8 cellular contexts compared by ENCODE assay signal in the genomic region with DNA sequence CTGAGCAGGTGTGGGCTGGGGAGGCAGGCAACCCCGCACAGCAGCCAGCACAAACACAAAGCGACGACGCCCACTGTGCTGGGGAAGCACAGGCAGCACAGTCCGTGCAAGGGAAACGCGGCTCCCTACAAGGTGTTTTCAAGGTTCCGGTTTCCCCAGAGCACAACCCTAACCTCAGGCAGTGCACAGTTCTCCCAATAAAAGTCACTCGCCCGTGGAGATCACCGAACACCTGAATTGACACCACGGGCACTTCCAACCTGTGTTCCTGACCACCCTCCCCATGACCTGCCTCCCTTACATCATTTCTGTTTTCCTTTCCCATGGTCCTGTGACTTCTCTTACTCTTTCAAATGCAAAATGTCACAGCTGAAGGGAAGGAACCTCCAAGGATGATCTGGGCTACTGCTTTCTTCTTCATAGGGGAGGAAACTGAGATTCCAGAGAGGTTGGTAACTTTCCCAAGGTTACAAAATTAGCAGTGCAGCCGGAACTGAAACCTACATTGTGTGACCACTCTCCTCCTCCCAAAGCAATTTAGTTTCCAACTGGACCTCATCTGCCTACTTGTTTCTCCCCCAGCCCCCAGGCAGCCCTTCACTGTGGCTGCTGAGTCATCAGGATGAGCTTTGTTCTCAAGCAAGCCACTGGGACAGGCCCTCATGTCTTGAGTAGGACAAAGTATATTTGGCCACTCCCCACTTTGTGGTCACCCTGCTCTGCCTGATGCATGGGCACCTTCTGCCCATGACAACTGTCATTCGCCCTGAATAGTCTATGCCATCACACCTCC.
DNase-seq lines count a peak whose midpoint lies in the region; ATAC-seq and TF ChIP-seq lines count a peak whose summit lies in the region.

No MANE protein-coding gene starts in this region.

- peak; percentile 51 for ATAC-seq in HG02763 (IDR thresholded peaks at IDR 0.05; ENCODE audit: unreplicated experiment)
- no peak for ATAC-seq in GM18505 (IDR thresholded peaks at IDR 0.05; ENCODE audit: unreplicated experiment)
- no peak for ATAC-seq in Right ventricle myocardium inferior

- in situ Hi-C loops in SK-MEL-5 (cut with HindIII; ENCODE audit: low pct_unique_long_range_greater_than_20kb, low sequenced_read_pairs): no loop called here

- no peak for TF ChIP-seq CTCF in GM10248 (IDR thresholded peaks at IDR 0.05; ENCODE audit: control extremely low read depth, extremely low read depth, low read depth, missing control alignments)

- CTCF ChIA-PET in GM10248 (lab: Yijun Ruan, JAX): interaction anchor here (0.9 to 1.8 kb wide), 5 partner anchors 11 to 131 kb away, joined by 3 to 6 read pairs (median 3); no protein-coding TSS in a partner anchor

- POLR2A ChIA-PET in GM10248 (lab: Yijun Ruan, JAX): no interaction called here

- intact Hi-C loops in Right ventricle myocardium inferior (cut with DNase I): no loop called here

- TF ChIP-seq POLR2A in GM18505 (IDR thresholded peaks at IDR 0.05; ENCODE audit: borderline replicate concordance, extremely low read depth, insufficient read depth, insufficient read length): no peak

- peak; percentile 49 for DNase-seq in GM10248 (ENCODE audit: extremely low spot score)
- DNase-seq in SK-MEL-5 (ENCODE audit: low read depth, low spot score): peak; percentile 57
- DNase-seq in iPS-NIHi11 (ENCODE audit: low spot score): peak; percentile 44
- no peak for DNase-seq in NCI-H1092 treated with DMSO at 0.1 percent for 48 hours (lab: John Stamatoyannopoulos, UW)
- no peak for DNase-seq in NCI-H1048 (lab: John Stamatoyannopoulos, UW)
- DNase-seq in Right ventricle myocardium inferior (ENCODE audit: missing footprints): no peak

Comparison
In these comparisons a context has a peak if more than half of its experiments do, and no peak if none do; other contexts are left out.
1. DNase-seq: peak in GM10248 (single experiment), SK-MEL-5 (single experiment) and iPS-NIHi11 (single experiment); none in NCI-H1092 treated with DMSO at 0.1 percent for 48 hours (single experiment), NCI-H1048 (single experiment) and Right ventricle myocardium inferior (single experiment).